Comparison of ENCODE assay signal across 8 cellular contexts in genomic region chr7:106216517-106217088, GRCh38.
DNase-seq lines count a peak whose midpoint lies in the region; ATAC-seq, FAIRE-seq and TF ChIP-seq lines count a peak whose summit lies in the region.

No MANE protein-coding gene starts in this region.

- peaks cover 11% of the 10 kb centered on the region for H3K4me1 Mint-ChIP-seq in endodermal cell
- H3K4me1 Mint-ChIP-seq in natural killer cell treated with Interleukin-12 subunit alpha and Interleukin-12 subunit beta and Interleukin-15 and Interleukin-18, amount 100 ng/mL, for 72 hours (ENCODE audit: low read depth in 2 of 2), result no peaks in the 10 kb centered on the region

- no peak overlapping the region for H3K27ac Mint-ChIP-seq in endodermal cell
- no peak overlapping the region for H3K27ac Mint-ChIP-seq in natural killer cell treated with Interleukin-12 subunit alpha and Interleukin-12 subunit beta and Interleukin-15 and Interleukin-18, amount 100 ng/mL, for 72 hours

- H3K36me3 ChIP-seq in endodermal cell (ENCODE audit: control insufficient read depth, insufficient read depth, low read length), result no peaks in the 10 kb centered on the region
- no peaks in the 10 kb centered on the region for H3K36me3 ChIP-seq in muscle layer of duodenum (ENCODE audit: control insufficient read depth in 1 of 2, insufficient read depth in 2 of 2, low read length in 2 of 2)
- no peaks in the 10 kb centered on the region for H3K36me3 ChIP-seq in kidney (ENCODE audit: control insufficient read depth in 1 of 2, insufficient read depth in 2 of 2, low read length in 2 of 2)

- WGBS in endodermal cell (ENCODE audit: insufficient coverage in 1 of 2, insufficient read length in 1 of 2), 2 experiments, result 85% methylated on average over 3 of the region's 3 CpGs; no CpG with 5 or more reads in 1 of the 2 experiments

- peaks cover under 1% of the 10 kb centered on the region for H3K9me3 Mint-ChIP-seq in endodermal cell
- peaks cover 4% of the 10 kb centered on the region for H3K9me3 Mint-ChIP-seq in natural killer cell treated with Interleukin-12 subunit alpha and Interleukin-12 subunit beta and Interleukin-15 and Interleukin-18, amount 100 ng/mL, for 72 hours

- no peak for TF ChIP-seq CTCF in endodermal cell (conservative IDR thresholded peaks at IDR 0.05)
- no peak for TF ChIP-seq CTCF in kidney (IDR thresholded peaks at IDR 0.05; ENCODE audit: borderline replicate concordance, extremely low read depth, insufficient read depth)

- DNase-seq in AG08396 (ENCODE audit: low spot score) (peak; percentile 78), NCI-H446 treated with DMSO at 0.1 percent for 48 hours (lab: John Stamatoyannopoulos, UW) (peak; percentile 4), endodermal cell (peak; percentile 49), kidney (no peak)
- DNase-seq in natural killer cell treated with Interleukin-12 subunit alpha and Interleukin-12 subunit beta and Interleukin-15 and Interleukin-18, amount 100 ng/mL, for 72 hours (ENCODE audit: low spot score), result no peak

- H3K4me3 Mint-ChIP-seq in endodermal cell, result no peak overlapping the region
- H3K4me3 Mint-ChIP-seq in natural killer cell treated with Interleukin-12 subunit alpha and Interleukin-12 subunit beta and Interleukin-15 and Interleukin-18, amount 100 ng/mL, for 72 hours, result no peak overlapping the region

- H3K9ac ChIP-seq in endodermal cell (ENCODE audit: extremely low read depth, low read length, poor library complexity, severe bottlenecking), result no peak overlapping the region
- no peak overlapping the region for H3K9ac ChIP-seq in kidney (ENCODE audit: low read length in 2 of 2)

- intact Hi-C loops in kidney (cut with DNase I), result no loop called here

- H3K27me3 Mint-ChIP-seq in endodermal cell (ENCODE audit: insufficient read depth), result peaks cover 5% of the 10 kb centered on the region
- peaks cover 32 to 34% of the 10 kb centered on the region in 2 donors for H3K27me3 Mint-ChIP-seq in natural killer cell treated with Interleukin-12 subunit alpha and Interleukin-12 subunit beta and Interleukin-15 and Interleukin-18, amount 100 ng/mL, for 72 hours

- no peak for FAIRE-seq in kidney (lab: Jason Lieb, UNC)

- H3K4me3 ChIP-seq in endodermal cell (ENCODE audit: low read length), result no peak overlapping the region
- no peak overlapping the region for H3K4me3 ChIP-seq in muscle layer of duodenum (ENCODE audit: low read depth in 1 of 2, low read length in 2 of 2)
- no peak overlapping the region for H3K4me3 ChIP-seq in kidney (ENCODE audit: low read length in 2 of 2)

- H3K27ac ChIP-seq in endodermal cell (ENCODE audit: low read depth, low read length), result no peak overlapping the region
- peak overlapping the region; percentile 85 for H3K27ac ChIP-seq in muscle layer of duodenum (ENCODE audit: low read length)
- H3K27ac ChIP-seq in kidney (ENCODE audit: low read depth in 2 of 2, low read length in 2 of 2), result peak overlapping the region in 1 of 2 donors; percentile 11

- H3K27me3 ChIP-seq in endodermal cell (ENCODE audit: control insufficient read depth, insufficient read depth, low read length, poor library complexity, severe bottlenecking) (no peaks in the 10 kb centered on the region), muscle layer of duodenum (ENCODE audit: low read depth, low read length) (no peaks in the 10 kb centered on the region)

- ATAC-seq in natural killer cell treated with Interleukin-12 subunit alpha and Interleukin-12 subunit beta and Interleukin-15 and Interleukin-18, amount 100 ng/mL, for 72 hours, result no peak
- no peak for ATAC-seq in GM21717 (IDR thresholded peaks at IDR 0.05; ENCODE audit: unreplicated experiment)
- no peak for ATAC-seq in HG02763 (IDR thresholded peaks at IDR 0.05; ENCODE audit: unreplicated experiment)

- no peaks in the 10 kb centered on the region for H3K36me3 Mint-ChIP-seq in endodermal cell (ENCODE audit: low read depth)
- H3K36me3 Mint-ChIP-seq in natural killer cell treated with Interleukin-12 subunit alpha and Interleukin-12 subunit beta and Interleukin-15 and Interleukin-18, amount 100 ng/mL, for 72 hours, result no peaks in the 10 kb centered on the region

- H3K9me3 ChIP-seq in endodermal cell (ENCODE audit: control insufficient read depth, low read length) (no peaks in the 10 kb centered on the region), muscle layer of duodenum (ENCODE audit: control insufficient read depth in 1 of 2, low read length in 2 of 2) (no peaks in the 10 kb centered on the region), kidney (ENCODE audit: control insufficient read depth in 1 of 2, low read length in 2 of 2) (no peaks in the 10 kb centered on the region)

- peaks cover 5% of the 10 kb centered on the region for H3K4me1 ChIP-seq in endodermal cell (ENCODE audit: control insufficient read depth, insufficient read depth, low read length)
- H3K4me1 ChIP-seq in muscle layer of duodenum (ENCODE audit: control insufficient read depth in 1 of 2, insufficient read depth in 2 of 2, low read length in 2 of 2), result peaks cover 0 to 11% of the 10 kb centered on the region in 2 donors
- H3K4me1 ChIP-seq in kidney (ENCODE audit: control insufficient read depth in 1 of 2, insufficient read depth in 1 of 2, low read depth in 1 of 2, low read length in 2 of 2), result peaks cover 0 to 4% of the 10 kb centered on the region in 2 donors

Comparison
In these comparisons a context has a peak if more than half of its experiments do, and no peak if none do; other contexts are left out.
1. DNase-seq: peak in AG08396 (single experiment), NCI-H446 treated with DMSO at 0.1 percent for 48 hours (single experiment) and endodermal cell (single experiment); none in natural killer cell treated with Interleukin-12 subunit alpha and Interleukin-12 subunit beta and Interleukin-15 and Interleukin-18, amount 100 ng/mL, for 72 hours (single experiment) and kidney (single experiment).